9 cellular contexts compared by ENCODE assay signal in the genomic region with DNA sequence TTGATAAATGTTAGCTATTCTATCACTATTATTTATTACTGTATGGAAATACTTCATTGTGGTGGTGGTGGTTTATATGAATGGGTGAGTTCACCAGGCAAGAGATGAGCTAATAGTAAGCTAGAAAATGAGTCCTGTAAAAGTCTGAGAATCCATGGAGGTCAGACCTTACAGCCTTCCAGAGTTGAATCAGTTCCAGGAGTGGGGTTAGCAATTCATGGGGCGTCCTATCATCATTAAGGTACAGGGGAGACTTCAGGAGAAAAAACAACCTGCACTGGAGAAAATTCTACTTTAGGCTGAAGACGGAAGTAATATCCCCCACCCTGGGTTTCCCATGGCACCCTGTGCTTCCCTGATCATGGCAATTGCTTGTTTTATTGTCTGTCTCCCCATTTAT. TPM values are rescaled to one million over a fixed set of nuclear protein-coding genes. Genes with fewer than 3 reads are reported as not detected.
"Had no signal": no experiment of that assay in that cellular context is flagged by ENCODE, and none has a peak within 500 bp of the region (broad histone marks: within the 10 kb centered on the region; RNA-seq: fewer than 3 reads in every experiment).

No MANE protein-coding gene starts in this region.

- ATAC-seq: GM12878 had no signal

- FAIRE-seq: G401.6, GM12878, GM12891, GM12892, GM18507, GM19239 had no signal

- H3K4me3 ChIP-seq: GM12878 had no signal

- DNase-seq: GDM1, GF-D8 had no signal

RNA-seq across cellular contexts. Expression of a gene that starts 6.5 kb away (rescaled TPM):
- total RNA-seq: G401, GM12878 had no signal
- polyA plus RNA-seq: GM12878 had no signal
